2 cellular contexts compared by ENCODE assay signal in genomic region chr17:1467898-1468492, GRCh38.
TF ChIP-seq lines count a peak whose summit lies in the region.

No MANE protein-coding gene starts in this region.

TF ChIP-seq in IMR-90, 13 proteins besides CTCF, POLR2A, EP300 and RAD21:
- TF ChIP-seq CEBPB (IDR thresholded peaks at IDR 0.05; ENCODE audit: low read depth, low read length), result 0 out of 2 replicates have a peak, but pooled peaks have one; percentile 20
- TF ChIP-seq USF2 (IDR thresholded peaks at IDR 0.05; ENCODE audit: low read depth, low read length), result no peak

TF ChIP-seq in liver, 16 proteins besides CTCF, POLR2A, EP300 and RAD21:
- TF ChIP-seq FOXA2 (IDR thresholded peaks at IDR 0.05), result peak; percentile 76
- TF ChIP-seq EGR1 (IDR thresholded peaks at IDR 0.05; ENCODE audit: low read depth in 2 of 2), result peak in 1 of 2 donors; percentile 74
- TF ChIP-seq GABPA (IDR thresholded peaks at IDR 0.05 in 1 of 2, conservative IDR thresholded peaks at IDR 0.05 in 1 of 2), result peak in 1 of 2 donors; percentile 65
- TF ChIP-seq, protein P1, sequence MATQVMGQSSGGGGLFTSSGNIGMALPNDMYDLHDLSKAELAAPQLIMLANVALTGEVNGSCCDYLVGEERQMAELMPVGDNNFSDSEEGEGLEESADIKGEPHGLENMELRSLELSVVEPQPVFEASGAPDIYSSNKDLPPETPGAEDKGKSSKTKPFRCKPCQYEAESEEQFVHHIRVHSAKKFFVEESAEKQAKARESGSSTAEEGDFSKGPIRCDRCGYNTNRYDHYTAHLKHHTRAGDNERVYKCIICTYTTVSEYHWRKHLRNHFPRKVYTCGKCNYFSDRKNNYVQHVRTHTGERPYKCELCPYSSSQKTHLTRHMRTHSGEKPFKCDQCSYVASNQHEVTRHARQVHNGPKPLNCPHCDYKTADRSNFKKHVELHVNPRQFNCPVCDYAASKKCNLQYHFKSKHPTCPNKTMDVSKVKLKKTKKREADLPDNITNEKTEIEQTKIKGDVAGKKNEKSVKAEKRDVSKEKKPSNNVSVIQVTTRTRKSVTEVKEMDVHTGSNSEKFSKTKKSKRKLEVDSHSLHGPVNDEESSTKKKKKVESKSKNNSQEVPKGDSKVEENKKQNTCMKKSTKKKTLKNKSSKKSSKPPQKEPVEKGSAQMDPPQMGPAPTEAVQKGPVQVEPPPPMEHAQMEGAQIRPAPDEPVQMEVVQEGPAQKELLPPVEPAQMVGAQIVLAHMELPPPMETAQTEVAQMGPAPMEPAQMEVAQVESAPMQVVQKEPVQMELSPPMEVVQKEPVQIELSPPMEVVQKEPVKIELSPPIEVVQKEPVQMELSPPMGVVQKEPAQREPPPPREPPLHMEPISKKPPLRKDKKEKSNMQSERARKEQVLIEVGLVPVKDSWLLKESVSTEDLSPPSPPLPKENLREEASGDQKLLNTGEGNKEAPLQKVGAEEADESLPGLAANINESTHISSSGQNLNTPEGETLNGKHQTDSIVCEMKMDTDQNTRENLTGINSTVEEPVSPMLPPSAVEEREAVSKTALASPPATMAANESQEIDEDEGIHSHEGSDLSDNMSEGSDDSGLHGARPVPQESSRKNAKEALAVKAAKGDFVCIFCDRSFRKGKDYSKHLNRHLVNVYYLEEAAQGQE (IDR thresholded peaks at IDR 0.05), result peak; percentile 67
- TF ChIP-seq JUND (IDR thresholded peaks at IDR 0.05), result peak; percentile 51 to 94
- peak; percentile 94 to 99 for TF ChIP-seq RXRA (IDR thresholded peaks at IDR 0.05)
- peak; percentile 98 for TF ChIP-seq NR2F2 (IDR thresholded peaks at IDR 0.05)
- peak; percentile 90 to 96 for TF ChIP-seq HNF4A (conservative IDR thresholded peaks at IDR 0.05)
- TF ChIP-seq, protein P2, sequence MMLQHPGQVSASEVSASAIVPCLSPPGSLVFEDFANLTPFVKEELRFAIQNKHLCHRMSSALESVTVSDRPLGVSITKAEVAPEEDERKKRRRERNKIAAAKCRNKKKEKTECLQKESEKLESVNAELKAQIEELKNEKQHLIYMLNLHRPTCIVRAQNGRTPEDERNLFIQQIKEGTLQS (IDR thresholded peaks at IDR 0.05), result peak; percentile 61
- TF ChIP-seq, protein P3, sequence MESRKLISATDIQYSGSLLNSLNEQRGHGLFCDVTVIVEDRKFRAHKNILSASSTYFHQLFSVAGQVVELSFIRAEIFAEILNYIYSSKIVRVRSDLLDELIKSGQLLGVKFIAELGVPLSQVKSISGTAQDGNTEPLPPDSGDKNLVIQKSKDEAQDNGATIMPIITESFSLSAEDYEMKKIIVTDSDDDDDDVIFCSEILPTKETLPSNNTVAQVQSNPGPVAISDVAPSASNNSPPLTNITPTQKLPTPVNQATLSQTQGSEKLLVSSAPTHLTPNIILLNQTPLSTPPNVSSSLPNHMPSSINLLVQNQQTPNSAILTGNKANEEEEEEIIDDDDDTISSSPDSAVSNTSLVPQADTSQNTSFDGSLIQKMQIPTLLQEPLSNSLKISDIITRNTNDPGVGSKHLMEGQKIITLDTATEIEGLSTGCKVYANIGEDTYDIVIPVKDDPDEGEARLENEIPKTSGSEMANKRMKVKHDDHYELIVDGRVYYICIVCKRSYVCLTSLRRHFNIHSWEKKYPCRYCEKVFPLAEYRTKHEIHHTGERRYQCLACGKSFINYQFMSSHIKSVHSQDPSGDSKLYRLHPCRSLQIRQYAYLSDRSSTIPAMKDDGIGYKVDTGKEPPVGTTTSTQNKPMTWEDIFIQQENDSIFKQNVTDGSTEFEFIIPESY (IDR thresholded peaks at IDR 0.05), result peak; percentile 90
- peak; percentile 79 for TF ChIP-seq YY1 (IDR thresholded peaks at IDR 0.05)
- TF ChIP-seq HNF4G (IDR thresholded peaks at IDR 0.05), result peak; percentile 54
- TF ChIP-seq SP1 (IDR thresholded peaks at IDR 0.05), result peak; percentile 88
- TF ChIP-seq FOXA1 (IDR thresholded peaks at IDR 0.05), result peak; percentile 83
- TF ChIP-seq, protein P4, sequence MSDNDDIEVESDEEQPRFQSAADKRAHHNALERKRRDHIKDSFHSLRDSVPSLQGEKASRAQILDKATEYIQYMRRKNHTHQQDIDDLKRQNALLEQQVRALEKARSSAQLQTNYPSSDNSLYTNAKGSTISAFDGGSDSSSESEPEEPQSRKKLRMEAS (IDR thresholded peaks at IDR 0.05), result peak; percentile 97
- no peak for TF ChIP-seq TAF1 (conservative IDR thresholded peaks at IDR 0.05)
